1 cellular context compared by ENCODE assay signal in genomic region chr1:108747128-108747827, GRCh38.
A peak's percentile ranks its signal among the peaks of the same experiment; 100 is the strongest.
TF ChIP-seq lines count a peak whose summit lies in the region.

No MANE protein-coding gene starts in this region.

TF ChIP-seq in K562, 482 proteins besides CTCF, POLR2A, EP300 and RAD21 (continued from another document and continues in another):
- TF ChIP-seq UBTF (IDR thresholded peaks at IDR 0.05; ENCODE audit: borderline replicate concordance in 1 of 2, low read depth in 2 of 2, low read length in 2 of 2), result peak in 1 of 2 experiments; percentile 34; a peak in 1 of 4 replicates
- TF ChIP-seq TFAM (CRISPR knock-in tag; conservative IDR thresholded peaks at IDR 0.05), result no peak
- no peak for TF ChIP-seq ZNF407 (IDR thresholded peaks at IDR 0.05; ENCODE audit: low read depth)
- 0 out of 2 replicates have a peak, but pooled peaks have one; percentile 5 for TF ChIP-seq NR1H2 (CRISPR knock-in tag; IDR thresholded peaks at IDR 0.05)
- no peak for TF ChIP-seq CREB1 (IDR thresholded peaks at IDR 0.05)
- peak; percentile 7; the same call in 1 of the 2 replicates for TF ChIP-seq CREB1 (CRISPR knock-in tag; IDR thresholded peaks at IDR 0.05)
- peak; percentile 82; the same call in 1 of the 2 replicates for TF ChIP-seq GTF2E2 (tag; IDR thresholded peaks at IDR 0.05)
- TF ChIP-seq ZBTB12 (CRISPR knock-in tag; IDR thresholded peaks at IDR 0.05), result no peak
- no peak for TF ChIP-seq SMAD2 (IDR thresholded peaks at IDR 0.05; ENCODE audit: low read depth, low read length)
- TF ChIP-seq HMGN3 (IDR thresholded peaks at IDR 0.05; ENCODE audit: borderline replicate concordance, extremely low read depth, insufficient read length, low read depth, low read length), result no peak
- TF ChIP-seq PHF8 (IDR thresholded peaks at IDR 0.05; ENCODE audit: borderline replicate concordance, low read length), result peak; percentile 5; the same call in 1 of the 2 replicates
- TF ChIP-seq ATF4 (CRISPR knock-in tag; IDR thresholded peaks at IDR 0.05), result no peak
- TF ChIP-seq HDAC2 (IDR thresholded peaks at IDR 0.05), result no peak; the same call in 1 of the 2 replicates
- no peak for TF ChIP-seq MXD1 (CRISPR knock-in tag; IDR thresholded peaks at IDR 0.05; ENCODE audit: borderline replicate concordance, poor library complexity, severe bottlenecking)
- no peak for TF ChIP-seq RUNX1 (IDR thresholded peaks at IDR 0.05; ENCODE audit: low read depth)
- TF ChIP-seq MBD1 (CRISPR knock-in tag; IDR thresholded peaks at IDR 0.05), result no peak
- no peak for TF ChIP-seq MITF (IDR thresholded peaks at IDR 0.05)
- TF ChIP-seq MCM7 (IDR thresholded peaks at IDR 0.05), result no peak
- TF ChIP-seq ZNF695 (CRISPR knock-in tag; IDR thresholded peaks at IDR 0.05), result no peak
- TF ChIP-seq TRIM25 (IDR thresholded peaks at IDR 0.05; ENCODE audit: borderline replicate concordance), result no peak
- no peak for TF ChIP-seq CHCHD3 (CRISPR knock-in tag; IDR thresholded peaks at IDR 0.05)
- 0 out of 4 replicates have a peak, but pooled peaks of 1 of the 2 experiments have one; percentile 42 for TF ChIP-seq MNT (conservative IDR thresholded peaks at IDR 0.05)
- no peak for TF ChIP-seq NCOA4 (IDR thresholded peaks at IDR 0.05; ENCODE audit: partially characterized antibody)
- no peak for TF ChIP-seq HINFP (tag; conservative IDR thresholded peaks at IDR 0.05; ENCODE audit: low read depth)
- TF ChIP-seq HLTF (IDR thresholded peaks at IDR 0.05), result no peak
- TF ChIP-seq KDM1A (IDR thresholded peaks at IDR 0.05), result no peak
- TF ChIP-seq TCF15 (CRISPR knock-in tag; IDR thresholded peaks at IDR 0.05), result no peak
- no peak; the same call in 1 of the 2 replicates for TF ChIP-seq FOSL1 (tag; conservative IDR thresholded peaks at IDR 0.05)
- peak; percentile 71; the same call in 1 of the 2 replicates for TF ChIP-seq ELF1 (tag; IDR thresholded peaks at IDR 0.05)
- no peak for TF ChIP-seq ZNF232 (CRISPR knock-in tag; IDR thresholded peaks at IDR 0.05)
